In genomic region chr5:133017964-133018363, GRCh38 we compare ENCODE assay signal across 24 cellular contexts.
"Had no signal": no experiment of that assay in that cellular context is flagged by ENCODE, and none has a peak within 500 bp of the region (broad histone marks: within the 10 kb centered on the region; RNA-seq: fewer than 3 reads in every experiment).

No MANE protein-coding gene starts in this region.

- H3K27ac Mint-ChIP-seq: mesothelial cell of epicardium, naive B cell had no signal

- H3K27ac ChIP-seq: coronary artery, dorsolateral prefrontal cortex, epithelial cell of prostate, esophagus squamous epithelium, gastrocnemius medialis, heart right ventricle, left lung, lower lobe of right lung had no signal

- H3K9me3 ChIP-seq: esophagus squamous epithelium, gastrocnemius medialis, heart right ventricle, left lung, lower lobe of right lung, mucosa of descending colon had no signal

- DNase-seq: dermis blood vessel endothelial cell; dorsolateral prefrontal cortex; effector CD4-positive, alpha-beta T cell; effector memory CD4-positive, alpha-beta T cell; erythroblast; esophagus squamous epithelium; foreskin fibroblast; foreskin melanocyte; gastrocnemius medialis; glutamatergic neuron; head of caudate nucleus; heart right ventricle; hippocampal formation; left cardiac atrium; left lung; left ventricle myocardium superior; lower lobe of right lung; mesenchymal stem cell; mucosa of descending colon; naive B cell had no signal

- H3K27me3 Mint-ChIP-seq: naive B cell had no signal

- H3K4me1 Mint-ChIP-seq: mesothelial cell of epicardium had no signal

- H3K9me3 Mint-ChIP-seq: mesothelial cell of epicardium, naive B cell had no signal

- H3K4me1 ChIP-seq: gastrocnemius medialis, heart right ventricle, left lung, lower lobe of right lung had no signal

- ATAC-seq: esophagus mucosa, gastrocnemius medialis, heart right ventricle, left cardiac atrium, left lung, left ventricle myocardium superior had no signal

- H3K4me3 ChIP-seq: coronary artery, dorsolateral prefrontal cortex, esophagus squamous epithelium, gastrocnemius medialis, heart right ventricle, left lung, lower lobe of right lung, mucosa of descending colon had no signal

- H3K4me3 Mint-ChIP-seq: mesothelial cell of epicardium, naive B cell had no signal

- H3K27me3 ChIP-seq: dorsolateral prefrontal cortex, esophagus squamous epithelium, gastrocnemius medialis, heart right ventricle, left lung had no signal
